8 cellular contexts compared by ENCODE assay signal in genomic region chr1:25037174-25038074, GRCh38.
DNase-seq lines count a peak whose midpoint lies in the region; ATAC-seq and TF ChIP-seq lines count a peak whose summit lies in the region.

No MANE protein-coding gene starts in this region.

- H3K79me2 ChIP-seq in neural cell (replicated peaks; ENCODE audit: insufficient read depth, low read length): no peaks in the 10 kb centered on the region

- no peak overlapping the region for H3K27ac ChIP-seq in neural cell (ENCODE audit: low read length)

- no peak for TF ChIP-seq EP300 in neural cell (conservative IDR thresholded peaks at IDR 0.05; ENCODE audit: poor library complexity, severe bottlenecking)

- H3K9me3 ChIP-seq in neural cell (ENCODE audit: low read length): no peaks in the 10 kb centered on the region

- no peak overlapping the region for H3K4me2 ChIP-seq in neural cell (ENCODE audit: low read length)

- DNase-seq in GM12864 (ENCODE audit: low read depth): no peak
- DNase-seq in NAMALWA (ENCODE audit: low spot score): peak; percentile 68
- peak; percentile 83 for DNase-seq in activated CD4-positive, alpha-beta T cell treated with anti-CD3 and anti-CD28 coated beads for 48 hours
- peak; percentile 69 for DNase-seq in ecto neural progenitor cell (ENCODE audit: low spot score)
- no peak for DNase-seq in NCI-H446 treated with DMSO at 0.1 percent for 48 hours (lab: John Stamatoyannopoulos, UW)

- no peaks in the 10 kb centered on the region for H3K9me2 ChIP-seq in neural cell (ENCODE audit: insufficient read depth, low read length)

- H3K27me3 ChIP-seq in neural cell (ENCODE audit: insufficient read depth, low read depth, low read length): no peaks in the 10 kb centered on the region

- H2AFZ ChIP-seq in neural cell (ENCODE audit: low read depth, low read length): no peak overlapping the region

- ATAC-seq in GM21786 (IDR thresholded peaks at IDR 0.05; ENCODE audit: unreplicated experiment) (no peak), HG03139 (IDR thresholded peaks at IDR 0.05; ENCODE audit: unreplicated experiment) (no peak)

- no peaks in the 10 kb centered on the region for H3K36me3 ChIP-seq in neural cell (ENCODE audit: insufficient read depth, low read length)

- H4K20me1 ChIP-seq in neural cell (ENCODE audit: insufficient read depth): no peaks in the 10 kb centered on the region

- no peak for TF ChIP-seq RAD21 in neural cell (conservative IDR thresholded peaks at IDR 0.05)

- H3K4me3 ChIP-seq in GM12864 (ENCODE audit: low read depth, low read length): no peak overlapping the region
- H3K4me3 ChIP-seq in neural cell (ENCODE audit: low read length): no peak overlapping the region

- H3F3A ChIP-seq in neural cell (ENCODE audit: insufficient read depth, low read length, poor library complexity, severe bottlenecking): no peaks in the 10 kb centered on the region

- TF ChIP-seq CTCF in GM12864 (IDR thresholded peaks at IDR 0.05; ENCODE audit: low read depth, low read length, missing control alignments): peak; percentile 87
- TF ChIP-seq CTCF in neural cell (IDR thresholded peaks at IDR 0.05; ENCODE audit: poor library complexity, severe bottlenecking): peak; percentile 19

- H3K9ac ChIP-seq in neural cell (ENCODE audit: low read length): no peak overlapping the region

TF ChIP-seq in neural cell, 6 proteins besides CTCF, POLR2A, EP300 and RAD21:
- TF ChIP-seq POLR2AphosphoS5 (IDR thresholded peaks at IDR 0.05): no peak
- no peak for TF ChIP-seq SMC3 (conservative IDR thresholded peaks at IDR 0.05; ENCODE audit: poor library complexity)
- TF ChIP-seq REST (IDR thresholded peaks at IDR 0.05; ENCODE audit: borderline replicate concordance): no peak
- no peak for TF ChIP-seq EZH2 (IDR thresholded peaks at IDR 0.05; ENCODE audit: borderline replicate concordance, insufficient read depth, low read length, poor library complexity, severe bottlenecking)
- TF ChIP-seq MXI1 (conservative IDR thresholded peaks at IDR 0.05; ENCODE audit: poor library complexity, severe bottlenecking): no peak
- TF ChIP-seq TAF1 (IDR thresholded peaks at IDR 0.05; ENCODE audit: low read depth): no peak

Comparison
In these comparisons a context has a peak if more than half of its experiments do, and no peak if none do; other contexts are left out.
1. DNase-seq: peak in NAMALWA (single experiment), activated CD4-positive, alpha-beta T cell treated with anti-CD3 and anti-CD28 coated beads for 48 hours (single experiment) and ecto neural progenitor cell (single experiment); none in GM12864 (single experiment) and NCI-H446 treated with DMSO at 0.1 percent for 48 hours (single experiment).